In genomic region chr17:21410371-21410770, GRCh38 we compare ENCODE assay signal across 3 cellular contexts. TPM values are rescaled to one million over a fixed set of nuclear protein-coding genes. Genes with fewer than 3 reads are reported as not detected.
"Had no signal": no experiment of that assay in that cellular context is flagged by ENCODE, and none has a peak within 500 bp of the region (broad histone marks: within the 10 kb centered on the region; RNA-seq: fewer than 3 reads in every experiment).

No MANE protein-coding gene starts in this region.

RNA-seq across cellular contexts. Expression of gene KCNJ12, which starts 34.2 kb away (rescaled TPM):
- total RNA-seq: MCF 10A, RPMI7951, SJSA1 had no signal
